Comparison of ENCODE assay signal across 1 cellular context in the genomic region with DNA sequence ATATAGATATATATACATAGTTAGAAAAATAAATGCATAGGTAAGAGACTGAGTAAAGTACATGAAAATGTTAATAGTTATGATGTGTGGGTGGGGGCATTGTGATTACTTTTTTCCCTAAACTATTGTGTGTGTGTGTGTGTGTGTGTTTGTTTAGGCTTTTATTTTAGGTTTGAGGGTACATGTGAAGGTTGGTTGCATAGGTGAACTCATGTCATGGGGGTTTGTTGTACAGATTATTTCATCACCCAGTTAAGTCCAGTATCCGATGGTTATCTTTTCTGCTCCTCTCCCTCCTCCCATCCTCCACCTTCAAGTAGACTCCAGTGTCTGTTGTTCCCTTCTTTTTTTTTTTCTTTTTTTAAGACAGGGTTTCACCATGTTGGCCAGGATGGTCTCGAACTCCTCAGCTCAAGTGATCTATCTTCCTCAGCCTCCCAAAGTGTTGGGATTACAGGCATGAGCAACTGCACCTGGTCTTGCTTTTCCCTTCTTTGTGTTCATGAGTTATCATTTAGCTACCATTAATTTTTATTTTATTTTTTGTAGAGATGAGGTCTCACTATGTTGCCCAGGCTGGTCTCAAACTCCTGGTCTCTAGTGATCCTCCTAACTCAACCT.
A peak's percentile ranks its signal among the peaks of the same experiment; 100 is the strongest.
TF ChIP-seq lines count a peak whose summit lies in the region.

No MANE protein-coding gene starts in this region.

TF ChIP-seq in K562, 482 proteins besides CTCF, POLR2A, EP300 and RAD21 (continued from another document):
- TF ChIP-seq, protein P1, sequence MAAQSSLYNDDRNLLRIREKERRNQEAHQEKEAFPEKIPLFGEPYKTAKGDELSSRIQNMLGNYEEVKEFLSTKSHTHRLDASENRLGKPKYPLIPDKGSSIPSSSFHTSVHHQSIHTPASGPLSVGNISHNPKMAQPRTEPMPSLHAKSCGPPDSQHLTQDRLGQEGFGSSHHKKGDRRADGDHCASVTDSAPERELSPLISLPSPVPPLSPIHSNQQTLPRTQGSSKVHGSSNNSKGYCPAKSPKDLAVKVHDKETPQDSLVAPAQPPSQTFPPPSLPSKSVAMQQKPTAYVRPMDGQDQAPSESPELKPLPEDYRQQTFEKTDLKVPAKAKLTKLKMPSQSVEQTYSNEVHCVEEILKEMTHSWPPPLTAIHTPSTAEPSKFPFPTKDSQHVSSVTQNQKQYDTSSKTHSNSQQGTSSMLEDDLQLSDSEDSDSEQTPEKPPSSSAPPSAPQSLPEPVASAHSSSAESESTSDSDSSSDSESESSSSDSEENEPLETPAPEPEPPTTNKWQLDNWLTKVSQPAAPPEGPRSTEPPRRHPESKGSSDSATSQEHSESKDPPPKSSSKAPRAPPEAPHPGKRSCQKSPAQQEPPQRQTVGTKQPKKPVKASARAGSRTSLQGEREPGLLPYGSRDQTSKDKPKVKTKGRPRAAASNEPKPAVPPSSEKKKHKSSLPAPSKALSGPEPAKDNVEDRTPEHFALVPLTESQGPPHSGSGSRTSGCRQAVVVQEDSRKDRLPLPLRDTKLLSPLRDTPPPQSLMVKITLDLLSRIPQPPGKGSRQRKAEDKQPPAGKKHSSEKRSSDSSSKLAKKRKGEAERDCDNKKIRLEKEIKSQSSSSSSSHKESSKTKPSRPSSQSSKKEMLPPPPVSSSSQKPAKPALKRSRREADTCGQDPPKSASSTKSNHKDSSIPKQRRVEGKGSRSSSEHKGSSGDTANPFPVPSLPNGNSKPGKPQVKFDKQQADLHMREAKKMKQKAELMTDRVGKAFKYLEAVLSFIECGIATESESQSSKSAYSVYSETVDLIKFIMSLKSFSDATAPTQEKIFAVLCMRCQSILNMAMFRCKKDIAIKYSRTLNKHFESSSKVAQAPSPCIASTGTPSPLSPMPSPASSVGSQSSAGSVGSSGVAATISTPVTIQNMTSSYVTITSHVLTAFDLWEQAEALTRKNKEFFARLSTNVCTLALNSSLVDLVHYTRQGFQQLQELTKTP (IDR thresholded peaks at IDR 0.05; ENCODE audit: low read depth in 1 of 2, partially characterized antibody in 2 of 2), result peak in 1 of 2 experiments; percentile 78
- TF ChIP-seq ZNF41 (CRISPR knock-in tag; conservative IDR thresholded peaks at IDR 0.05) (no peak), ZNF431 (CRISPR knock-in tag; IDR thresholded peaks at IDR 0.05) (no peak), TRIM24 (IDR thresholded peaks at IDR 0.05) (peak; percentile 61 to 79; a peak in 2 of 4 replicates), ATF7 (IDR thresholded peaks at IDR 0.05) (peak; percentile 16; the same call in 1 of the 2 replicates), DPF2 (IDR thresholded peaks at IDR 0.05) (peak; percentile 62), NBN (IDR thresholded peaks at IDR 0.05; ENCODE audit: low read depth) (peak; percentile 25; the same call in 1 of the 2 replicates), GATAD2B (IDR thresholded peaks at IDR 0.05; ENCODE audit: borderline replicate concordance) (no peak), HDAC2 (IDR thresholded peaks at IDR 0.05) (0 out of 2 replicates have a peak, but pooled peaks have one; percentile 21), MTA2 (IDR thresholded peaks at IDR 0.05; ENCODE audit: low read depth) (peak; percentile 19; the same call in 1 of the 2 replicates), FOXJ2 (tag; IDR thresholded peaks at IDR 0.05) (peak; percentile 71; the same call in 1 of the 2 replicates), TAL1 (IDR thresholded peaks at IDR 0.05) (no peak)
